In the genomic region with DNA sequence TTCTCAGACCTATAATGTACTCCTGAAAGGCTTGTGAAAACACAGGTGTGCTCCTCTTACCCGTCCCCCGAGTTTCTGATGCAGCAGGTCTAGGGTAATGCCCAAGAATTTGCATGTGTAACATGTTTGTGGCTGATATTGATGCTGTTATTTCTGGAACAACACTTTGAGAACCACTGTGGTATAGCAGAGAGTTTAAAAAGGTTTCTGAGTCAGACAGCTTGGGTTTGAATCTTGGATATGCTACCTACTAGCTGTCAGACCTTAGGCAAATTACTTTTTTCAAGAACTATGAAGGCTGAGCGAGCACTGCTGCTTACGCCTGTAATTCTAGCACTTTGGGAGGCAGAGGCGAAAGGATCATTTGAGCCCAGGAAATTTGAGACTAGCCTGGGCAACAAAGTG, we compare ENCODE assay signal across 9 cellular contexts. TPM values are rescaled to one million over a fixed set of nuclear protein-coding genes. Genes with fewer than 3 reads are reported as not detected.
DNase-seq lines count a peak whose midpoint lies in the region; ATAC-seq and TF ChIP-seq lines count a peak whose summit lies in the region.
"Had no signal": no experiment of that assay in that cellular context is flagged by ENCODE, and none has a peak within 500 bp of the region (broad histone marks: within the 10 kb centered on the region; RNA-seq: fewer than 3 reads in every experiment).

No MANE protein-coding gene starts in this region.

- H3K4me1 ChIP-seq in muscle layer of duodenum (ENCODE audit: control insufficient read depth in 1 of 2, insufficient read depth in 2 of 2, low read length in 2 of 2), result peaks cover 4 to 18% of the 10 kb centered on the region in 2 donors

- H3K4me3 Mint-ChIP-seq in activated CD4-positive, alpha-beta T cell treated with anti-CD3 and anti-CD28 coated beads for 36 hours, result peak overlapping the region; percentile 53

- no peaks in the 10 kb centered on the region for H3K27me3 Mint-ChIP-seq in activated CD4-positive, alpha-beta T cell treated with anti-CD3 and anti-CD28 coated beads for 36 hours

- H3K27me3 ChIP-seq in muscle layer of duodenum (ENCODE audit: low read depth, low read length), result no peaks in the 10 kb centered on the region

- peak; percentile 27 for ATAC-seq in activated CD4-positive, alpha-beta T cell treated with anti-CD3 and anti-CD28 coated beads for 36 hours
- ATAC-seq in HG02884 (IDR thresholded peaks at IDR 0.05; ENCODE audit: unreplicated experiment), result peak; percentile 47

- H3K36me3 Mint-ChIP-seq in activated CD4-positive, alpha-beta T cell treated with anti-CD3 and anti-CD28 coated beads for 36 hours (ENCODE audit: low read depth), result peaks cover 2% of the 10 kb centered on the region

- CTCF ChIA-PET in activated CD4-positive, alpha-beta T cell treated with anti-CD3 and anti-CD28 coated beads for 36 hours (lab: Charles Lee), result interaction anchor here (0.8 to 3.7 kb wide), 7 partner anchors 14 to 1671 kb away, joined by 3 to 16 read pairs (median 4); no protein-coding TSS in a partner anchor
- CTCF ChIA-PET in HEK293T (lab: Yijun Ruan, JAX), result no interaction called here

- H3K4me1 Mint-ChIP-seq in activated CD4-positive, alpha-beta T cell treated with anti-CD3 and anti-CD28 coated beads for 36 hours, result peaks cover 62% of the 10 kb centered on the region

- intact Hi-C loops in activated CD4-positive, alpha-beta T cell treated with anti-CD3 and anti-CD28 coated beads for 36 hours (cut with DNase I, micrococcal nuclease), result loop anchor here (1.0 to 10.0 kb wide), 4 partner anchors 18 to 1655 kb away; a partner anchor contains a TSS

- POLR2A ChIA-PET in activated CD4-positive, alpha-beta T cell treated with anti-CD3 and anti-CD28 coated beads for 36 hours (lab: Charles Lee), result interaction anchor here (2.0 kb wide), 1 partner anchor 68 kb away, joined by 10 read pairs; no protein-coding TSS in a partner anchor
- POLR2A ChIA-PET in HEK293T (lab: Yijun Ruan, JAX), result interaction anchor here (1.0 to 1.1 kb wide), 2 partner anchors 65 to 346 kb away, joined by 3 to 4 read pairs; a partner anchor contains a TSS

- H3K27ac Mint-ChIP-seq in activated CD4-positive, alpha-beta T cell treated with anti-CD3 and anti-CD28 coated beads for 36 hours, result peak overlapping the region; percentile 78

- TF ChIP-seq CTCF in VCaP (conservative IDR thresholded peaks at IDR 0.05), result no peak

- no peaks in the 10 kb centered on the region for H3K36me3 ChIP-seq in muscle layer of duodenum (ENCODE audit: control insufficient read depth in 1 of 2, insufficient read depth in 2 of 2, low read length in 2 of 2)

- H3K27ac ChIP-seq in VCaP (peak overlapping the region; percentile 95), muscle layer of duodenum (ENCODE audit: low read length) (peak overlapping the region; percentile 71)

- H3K9me3 Mint-ChIP-seq in activated CD4-positive, alpha-beta T cell treated with anti-CD3 and anti-CD28 coated beads for 36 hours (ENCODE audit: low read depth), result no peaks in the 10 kb centered on the region

- no peak overlapping the region for H3K4me3 ChIP-seq in muscle layer of duodenum (ENCODE audit: low read depth in 1 of 2, low read length in 2 of 2)

- DNase-seq in activated CD4-positive, alpha-beta T cell treated with anti-CD3 and anti-CD28 coated beads for 36 hours, result peak; percentile 53
- DNase-seq in activated CD4-positive, alpha-beta T cell treated with anti-CD3 and anti-CD28 coated beads, Interleukin-2, amount 50 U/mL, for 4 hours, result no peak
- no peak for DNase-seq in NCI-H510A (lab: John Stamatoyannopoulos, UW)
- no peak for DNase-seq in KG1 (lab: John Stamatoyannopoulos, UW)
- DNase-seq in HEK293T (ENCODE audit: extremely low spot score), result no peak

- H3K9me3 ChIP-seq in muscle layer of duodenum (ENCODE audit: control insufficient read depth in 1 of 2, low read length in 2 of 2), result no peaks in the 10 kb centered on the region

TF ChIP-seq in HEK293T, 16 proteins besides CTCF, POLR2A, EP300 and RAD21:
- TF ChIP-seq, protein P1, sequence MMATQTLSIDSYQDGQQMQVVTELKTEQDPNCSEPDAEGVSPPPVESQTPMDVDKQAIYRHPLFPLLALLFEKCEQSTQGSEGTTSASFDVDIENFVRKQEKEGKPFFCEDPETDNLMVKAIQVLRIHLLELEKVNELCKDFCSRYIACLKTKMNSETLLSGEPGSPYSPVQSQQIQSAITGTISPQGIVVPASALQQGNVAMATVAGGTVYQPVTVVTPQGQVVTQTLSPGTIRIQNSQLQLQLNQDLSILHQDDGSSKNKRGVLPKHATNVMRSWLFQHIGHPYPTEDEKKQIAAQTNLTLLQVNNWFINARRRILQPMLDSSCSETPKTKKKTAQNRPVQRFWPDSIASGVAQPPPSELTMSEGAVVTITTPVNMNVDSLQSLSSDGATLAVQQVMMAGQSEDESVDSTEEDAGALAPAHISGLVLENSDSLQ (IDR thresholded peaks at IDR 0.05), result no peak
- TF ChIP-seq CTBP1 (IDR thresholded peaks at IDR 0.05; ENCODE audit: borderline replicate concordance) (no peak), TARDBP (IDR thresholded peaks at IDR 0.05) (no peak), SP1 (IDR thresholded peaks at IDR 0.05) (no peak), FOXM1 (IDR thresholded peaks at IDR 0.05; ENCODE audit: borderline replicate concordance) (no peak), HDGF (IDR thresholded peaks at IDR 0.05; ENCODE audit: borderline replicate concordance) (no peak), NFRKB (IDR thresholded peaks at IDR 0.05) (no peak), ELF4 (IDR thresholded peaks at IDR 0.05) (no peak), FOXA1 (IDR thresholded peaks at IDR 0.05) (no peak), FOXK2 (IDR thresholded peaks at IDR 0.05) (no peak), ARNT (IDR thresholded peaks at IDR 0.05) (no peak), LEF1 (IDR thresholded peaks at IDR 0.05; ENCODE audit: borderline replicate concordance) (no peak), L3MBTL2 (conservative IDR thresholded peaks at IDR 0.05) (no peak), SUZ12 (IDR thresholded peaks at IDR 0.05) (no peak)

RNA-seq across cellular contexts. Expression of a gene that starts 4.9 kb away (rescaled TPM):
- total RNA-seq in activated CD4-positive, alpha-beta T cell treated with anti-CD3 and anti-CD28 coated beads for 36 hours, result 10 to 100 TPM; 47.3 to 57.8 TPM

RNA-seq across cellular contexts. Expression of a gene that starts 47.5 kb away (rescaled TPM):
- total RNA-seq in activated CD4-positive, alpha-beta T cell treated with anti-CD3 and anti-CD28 coated beads for 36 hours, result not detected
- total RNA-seq: mononuclear cell had no signal
